1 cellular context compared by ENCODE assay signal in the genomic region with DNA sequence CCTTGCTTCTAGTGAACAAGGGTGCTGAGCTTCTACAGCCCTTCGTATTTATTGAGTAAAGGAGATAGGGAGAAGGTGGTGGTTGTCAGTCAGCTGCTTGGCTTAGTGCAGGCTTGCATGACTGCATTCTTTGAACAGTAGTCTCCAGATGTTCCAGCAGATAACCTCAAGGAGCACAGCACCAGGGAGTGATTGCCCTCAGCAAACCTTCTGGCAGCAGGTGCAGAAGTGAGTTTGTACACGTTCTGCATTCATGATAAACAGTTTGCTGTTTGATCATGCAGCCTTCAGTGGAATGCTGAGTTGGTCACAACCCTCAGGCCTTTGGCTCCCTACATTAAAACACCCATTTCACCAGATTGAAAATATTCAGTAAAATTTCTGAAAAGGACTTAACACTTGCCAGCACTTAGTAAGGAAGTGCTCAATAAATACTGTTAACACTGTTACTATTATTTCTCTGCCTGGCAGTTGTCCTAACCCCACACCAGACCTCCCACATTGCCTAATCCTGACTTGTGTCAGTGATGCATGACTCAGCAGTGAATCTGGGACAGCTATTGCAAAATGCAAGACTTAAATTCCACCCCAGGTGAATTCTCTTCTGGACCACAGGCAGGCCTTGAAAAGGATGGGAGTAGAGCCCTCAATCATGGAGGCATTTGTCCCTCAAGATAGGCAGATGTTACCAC.
TF ChIP-seq lines count a peak whose summit lies in the region.

No MANE protein-coding gene starts in this region.

TF ChIP-seq in HepG2, 621 proteins besides CTCF, POLR2A, EP300 and RAD21 (continued from another document and continues in another):
- TF ChIP-seq ZNF256 (CRISPR knock-in tag; conservative IDR thresholded peaks at IDR 0.05) (no peak), THAP11 (CRISPR knock-in tag; IDR thresholded peaks at IDR 0.05) (peak; percentile 78), NCOA5 (CRISPR knock-in tag; IDR thresholded peaks at IDR 0.05) (no peak), MEIS2 (CRISPR knock-in tag; IDR thresholded peaks at IDR 0.05) (peak; percentile 77; the same call in 1 of the 2 replicates), ZNF607 (CRISPR knock-in tag; IDR thresholded peaks at IDR 0.05; ENCODE audit: borderline replicate concordance) (no peak), TRIM24 (CRISPR knock-in tag; IDR thresholded peaks at IDR 0.05) (peak; percentile 97), NCOA1 (CRISPR knock-in tag; IDR thresholded peaks at IDR 0.05) (peak; percentile 60; the same call in 1 of the 2 replicates), ZNF570 (CRISPR knock-in tag; IDR thresholded peaks at IDR 0.05; ENCODE audit: borderline replicate concordance) (no peak), ARHGAP35 (CRISPR knock-in tag; IDR thresholded peaks at IDR 0.05; ENCODE audit: borderline replicate concordance) (no peak), MATR3 (CRISPR knock-in tag; IDR thresholded peaks at IDR 0.05) (no peak), ZNF44 (CRISPR knock-in tag; IDR thresholded peaks at IDR 0.05) (no peak), BCL6 (CRISPR knock-in tag; IDR thresholded peaks at IDR 0.05) (peak; percentile 33; the same call in 1 of the 2 replicates), SMAD1 (CRISPR knock-in tag; IDR thresholded peaks at IDR 0.05; ENCODE audit: borderline replicate concordance, low read depth) (no peak), STAT5B (CRISPR knock-in tag; IDR thresholded peaks at IDR 0.05) (no peak), JUNB (CRISPR knock-in tag; IDR thresholded peaks at IDR 0.05; ENCODE audit: borderline replicate concordance) (no peak), TSC22D2 (CRISPR knock-in tag; IDR thresholded peaks at IDR 0.05; ENCODE audit: borderline replicate concordance) (no peak), LCORL (IDR thresholded peaks at IDR 0.05) (peak; percentile 52; the same call in 1 of the 2 replicates), LCORL (CRISPR knock-in tag; IDR thresholded peaks at IDR 0.05) (peak; percentile 98), ZNF205 (CRISPR knock-in tag; IDR thresholded peaks at IDR 0.05) (no peak), ZNF33B (CRISPR knock-in tag; IDR thresholded peaks at IDR 0.05) (no peak), CEBPG (CRISPR knock-in tag; IDR thresholded peaks at IDR 0.05) (peak; percentile 98), EED (CRISPR knock-in tag; IDR thresholded peaks at IDR 0.05) (no peak), MIER3 (CRISPR knock-in tag; IDR thresholded peaks at IDR 0.05; ENCODE audit: borderline replicate concordance) (peak; percentile 88; the same call in 1 of the 2 replicates), NFKBIZ (CRISPR knock-in tag; IDR thresholded peaks at IDR 0.05) (peak; percentile 53; the same call in 1 of the 2 replicates), ZNF10 (CRISPR knock-in tag; IDR thresholded peaks at IDR 0.05; ENCODE audit: borderline replicate concordance, low read depth) (no peak), KDM6A (CRISPR knock-in tag; IDR thresholded peaks at IDR 0.05; ENCODE audit: low read depth) (no peak), TCF7L2 (IDR thresholded peaks at IDR 0.05; ENCODE audit: low read depth, low read length) (no peak), ZNF30 (CRISPR knock-in tag; IDR thresholded peaks at IDR 0.05) (no peak), ATF7 (IDR thresholded peaks at IDR 0.05) (0 out of 2 replicates have a peak, but pooled peaks have one; percentile 24), ATF7 (CRISPR knock-in tag; IDR thresholded peaks at IDR 0.05) (no peak), NFE2L2 (IDR thresholded peaks at IDR 0.05; ENCODE audit: low read length) (peak; percentile 99), CEBPB (IDR thresholded peaks at IDR 0.05; ENCODE audit: borderline replicate concordance, low read depth, low read length) (peak; percentile 98), SOX6 (IDR thresholded peaks at IDR 0.05) (0 out of 2 replicates have a peak, but pooled peaks have one; percentile 49), SOX6 (CRISPR knock-in tag; IDR thresholded peaks at IDR 0.05) (no peak), SP2 (CRISPR knock-in tag; IDR thresholded peaks at IDR 0.05) (no peak), RBM39 (IDR thresholded peaks at IDR 0.05; ENCODE audit: low read depth, low read length, poor library complexity, severe bottlenecking) (no peak)
- TF ChIP-seq, protein P1, sequence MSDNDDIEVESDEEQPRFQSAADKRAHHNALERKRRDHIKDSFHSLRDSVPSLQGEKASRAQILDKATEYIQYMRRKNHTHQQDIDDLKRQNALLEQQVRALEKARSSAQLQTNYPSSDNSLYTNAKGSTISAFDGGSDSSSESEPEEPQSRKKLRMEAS (IDR thresholded peaks at IDR 0.05): peak; percentile 46
- TF ChIP-seq, protein P2, sequence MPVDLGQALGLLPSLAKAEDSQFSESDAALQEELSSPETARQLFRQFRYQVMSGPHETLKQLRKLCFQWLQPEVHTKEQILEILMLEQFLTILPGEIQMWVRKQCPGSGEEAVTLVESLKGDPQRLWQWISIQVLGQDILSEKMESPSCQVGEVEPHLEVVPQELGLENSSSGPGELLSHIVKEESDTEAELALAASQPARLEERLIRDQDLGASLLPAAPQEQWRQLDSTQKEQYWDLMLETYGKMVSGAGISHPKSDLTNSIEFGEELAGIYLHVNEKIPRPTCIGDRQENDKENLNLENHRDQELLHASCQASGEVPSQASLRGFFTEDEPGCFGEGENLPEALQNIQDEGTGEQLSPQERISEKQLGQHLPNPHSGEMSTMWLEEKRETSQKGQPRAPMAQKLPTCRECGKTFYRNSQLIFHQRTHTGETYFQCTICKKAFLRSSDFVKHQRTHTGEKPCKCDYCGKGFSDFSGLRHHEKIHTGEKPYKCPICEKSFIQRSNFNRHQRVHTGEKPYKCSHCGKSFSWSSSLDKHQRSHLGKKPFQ (CRISPR knock-in tag; IDR thresholded peaks at IDR 0.05; ENCODE audit: insufficient replicate concordance): no peak
- TF ChIP-seq, protein P3, sequence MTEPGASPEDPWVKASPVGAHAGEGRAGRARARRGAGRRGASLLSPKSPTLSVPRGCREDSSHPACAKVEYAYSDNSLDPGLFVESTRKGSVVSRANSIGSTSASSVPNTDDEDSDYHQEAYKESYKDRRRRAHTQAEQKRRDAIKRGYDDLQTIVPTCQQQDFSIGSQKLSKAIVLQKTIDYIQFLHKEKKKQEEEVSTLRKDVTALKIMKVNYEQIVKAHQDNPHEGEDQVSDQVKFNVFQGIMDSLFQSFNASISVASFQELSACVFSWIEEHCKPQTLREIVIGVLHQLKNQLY (CRISPR knock-in tag; IDR thresholded peaks at IDR 0.05): peak; percentile 63; the same call in 1 of the 2 replicates
- TF ChIP-seq, protein P4, sequence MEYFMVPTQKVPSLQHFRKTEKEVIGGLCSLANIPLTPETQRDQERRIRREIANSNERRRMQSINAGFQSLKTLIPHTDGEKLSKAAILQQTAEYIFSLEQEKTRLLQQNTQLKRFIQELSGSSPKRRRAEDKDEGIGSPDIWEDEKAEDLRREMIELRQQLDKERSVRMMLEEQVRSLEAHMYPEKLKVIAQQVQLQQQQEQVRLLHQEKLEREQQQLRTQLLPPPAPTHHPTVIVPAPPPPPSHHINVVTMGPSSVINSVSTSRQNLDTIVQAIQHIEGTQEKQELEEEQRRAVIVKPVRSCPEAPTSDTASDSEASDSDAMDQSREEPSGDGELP (IDR thresholded peaks at IDR 0.05; ENCODE audit: borderline replicate concordance, low read depth): peak; percentile 11; the same call in 1 of the 2 replicates
- TF ChIP-seq, protein P5, sequence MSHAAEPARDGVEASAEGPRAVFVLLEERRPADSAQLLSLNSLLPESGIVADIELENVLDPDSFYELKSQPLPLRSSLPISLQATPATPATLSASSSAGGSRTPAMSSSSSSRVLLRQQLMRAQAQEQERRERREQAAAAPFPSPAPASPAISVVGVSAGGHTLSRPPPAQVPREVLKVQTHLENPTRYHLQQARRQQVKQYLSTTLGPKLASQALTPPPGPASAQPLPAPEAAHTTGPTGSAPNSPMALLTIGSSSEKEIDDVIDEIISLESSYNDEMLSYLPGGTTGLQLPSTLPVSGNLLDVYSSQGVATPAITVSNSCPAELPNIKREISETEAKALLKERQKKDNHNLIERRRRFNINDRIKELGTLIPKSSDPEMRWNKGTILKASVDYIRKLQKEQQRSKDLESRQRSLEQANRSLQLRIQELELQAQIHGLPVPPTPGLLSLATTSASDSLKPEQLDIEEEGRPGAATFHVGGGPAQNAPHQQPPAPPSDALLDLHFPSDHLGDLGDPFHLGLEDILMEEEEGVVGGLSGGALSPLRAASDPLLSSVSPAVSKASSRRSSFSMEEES (CRISPR knock-in tag; IDR thresholded peaks at IDR 0.05): 0 out of 2 replicates have a peak, but pooled peaks have one; percentile 36
- TF ChIP-seq, protein P6, sequence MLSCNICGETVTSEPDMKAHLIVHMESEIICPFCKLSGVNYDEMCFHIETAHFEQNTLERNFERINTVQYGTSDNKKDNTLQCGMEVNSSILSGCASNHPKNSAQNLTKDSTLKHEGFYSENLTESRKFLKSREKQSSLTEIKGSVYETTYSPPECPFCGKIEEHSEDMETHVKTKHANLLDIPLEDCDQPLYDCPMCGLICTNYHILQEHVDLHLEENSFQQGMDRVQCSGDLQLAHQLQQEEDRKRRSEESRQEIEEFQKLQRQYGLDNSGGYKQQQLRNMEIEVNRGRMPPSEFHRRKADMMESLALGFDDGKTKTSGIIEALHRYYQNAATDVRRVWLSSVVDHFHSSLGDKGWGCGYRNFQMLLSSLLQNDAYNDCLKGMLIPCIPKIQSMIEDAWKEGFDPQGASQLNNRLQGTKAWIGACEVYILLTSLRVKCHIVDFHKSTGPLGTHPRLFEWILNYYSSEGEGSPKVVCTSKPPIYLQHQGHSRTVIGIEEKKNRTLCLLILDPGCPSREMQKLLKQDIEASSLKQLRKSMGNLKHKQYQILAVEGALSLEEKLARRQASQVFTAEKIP (CRISPR knock-in tag; IDR thresholded peaks at IDR 0.05; ENCODE audit: borderline replicate concordance): no peak
- TF ChIP-seq, protein P7, sequence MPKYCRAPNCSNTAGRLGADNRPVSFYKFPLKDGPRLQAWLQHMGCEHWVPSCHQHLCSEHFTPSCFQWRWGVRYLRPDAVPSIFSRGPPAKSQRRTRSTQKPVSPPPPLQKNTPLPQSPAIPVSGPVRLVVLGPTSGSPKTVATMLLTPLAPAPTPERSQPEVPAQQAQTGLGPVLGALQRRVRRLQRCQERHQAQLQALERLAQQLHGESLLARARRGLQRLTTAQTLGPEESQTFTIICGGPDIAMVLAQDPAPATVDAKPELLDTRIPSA (CRISPR knock-in tag; IDR thresholded peaks at IDR 0.05; ENCODE audit: borderline replicate concordance): no peak
- TF ChIP-seq, protein P8, sequence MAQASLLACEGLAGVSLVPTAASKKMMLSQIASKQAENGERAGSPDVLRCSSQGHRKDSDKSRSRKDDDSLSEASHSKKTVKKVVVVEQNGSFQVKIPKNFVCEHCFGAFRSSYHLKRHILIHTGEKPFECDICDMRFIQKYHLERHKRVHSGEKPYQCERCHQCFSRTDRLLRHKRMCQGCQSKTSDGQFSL (CRISPR knock-in tag; IDR thresholded peaks at IDR 0.05): no peak
- TF ChIP-seq, protein P9, sequence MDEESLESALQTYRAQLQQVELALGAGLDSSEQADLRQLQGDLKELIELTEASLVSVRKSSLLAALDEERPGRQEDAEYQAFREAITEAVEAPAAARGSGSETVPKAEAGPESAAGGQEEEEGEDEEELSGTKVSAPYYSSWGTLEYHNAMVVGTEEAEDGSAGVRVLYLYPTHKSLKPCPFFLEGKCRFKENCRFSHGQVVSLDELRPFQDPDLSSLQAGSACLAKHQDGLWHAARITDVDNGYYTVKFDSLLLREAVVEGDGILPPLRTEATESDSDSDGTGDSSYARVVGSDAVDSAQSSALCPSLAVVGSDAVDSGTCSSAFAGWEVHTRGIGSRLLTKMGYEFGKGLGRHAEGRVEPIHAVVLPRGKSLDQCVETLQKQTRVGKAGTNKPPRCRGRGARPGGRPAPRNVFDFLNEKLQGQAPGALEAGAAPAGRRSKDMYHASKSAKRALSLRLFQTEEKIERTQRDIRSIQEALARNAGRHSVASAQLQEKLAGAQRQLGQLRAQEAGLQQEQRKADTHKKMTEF (CRISPR knock-in tag; IDR thresholded peaks at IDR 0.05): peak; percentile 59
- TF ChIP-seq, protein P10, sequence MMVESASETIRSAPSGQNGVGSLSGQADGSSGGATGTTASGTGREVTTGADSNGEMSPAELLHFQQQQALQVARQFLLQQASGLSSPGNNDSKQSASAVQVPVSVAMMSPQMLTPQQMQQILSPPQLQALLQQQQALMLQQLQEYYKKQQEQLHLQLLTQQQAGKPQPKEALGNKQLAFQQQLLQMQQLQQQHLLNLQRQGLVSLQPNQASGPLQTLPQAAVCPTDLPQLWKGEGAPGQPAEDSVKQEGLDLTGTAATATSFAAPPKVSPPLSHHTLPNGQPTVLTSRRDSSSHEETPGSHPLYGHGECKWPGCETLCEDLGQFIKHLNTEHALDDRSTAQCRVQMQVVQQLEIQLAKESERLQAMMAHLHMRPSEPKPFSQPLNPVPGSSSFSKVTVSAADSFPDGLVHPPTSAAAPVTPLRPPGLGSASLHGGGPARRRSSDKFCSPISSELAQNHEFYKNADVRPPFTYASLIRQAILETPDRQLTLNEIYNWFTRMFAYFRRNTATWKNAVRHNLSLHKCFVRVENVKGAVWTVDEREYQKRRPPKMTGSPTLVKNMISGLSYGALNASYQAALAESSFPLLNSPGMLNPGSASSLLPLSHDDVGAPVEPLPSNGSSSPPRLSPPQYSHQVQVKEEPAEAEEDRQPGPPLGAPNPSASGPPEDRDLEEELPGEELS (CRISPR knock-in tag; IDR thresholded peaks at IDR 0.05): no peak
- TF ChIP-seq, protein P11, sequence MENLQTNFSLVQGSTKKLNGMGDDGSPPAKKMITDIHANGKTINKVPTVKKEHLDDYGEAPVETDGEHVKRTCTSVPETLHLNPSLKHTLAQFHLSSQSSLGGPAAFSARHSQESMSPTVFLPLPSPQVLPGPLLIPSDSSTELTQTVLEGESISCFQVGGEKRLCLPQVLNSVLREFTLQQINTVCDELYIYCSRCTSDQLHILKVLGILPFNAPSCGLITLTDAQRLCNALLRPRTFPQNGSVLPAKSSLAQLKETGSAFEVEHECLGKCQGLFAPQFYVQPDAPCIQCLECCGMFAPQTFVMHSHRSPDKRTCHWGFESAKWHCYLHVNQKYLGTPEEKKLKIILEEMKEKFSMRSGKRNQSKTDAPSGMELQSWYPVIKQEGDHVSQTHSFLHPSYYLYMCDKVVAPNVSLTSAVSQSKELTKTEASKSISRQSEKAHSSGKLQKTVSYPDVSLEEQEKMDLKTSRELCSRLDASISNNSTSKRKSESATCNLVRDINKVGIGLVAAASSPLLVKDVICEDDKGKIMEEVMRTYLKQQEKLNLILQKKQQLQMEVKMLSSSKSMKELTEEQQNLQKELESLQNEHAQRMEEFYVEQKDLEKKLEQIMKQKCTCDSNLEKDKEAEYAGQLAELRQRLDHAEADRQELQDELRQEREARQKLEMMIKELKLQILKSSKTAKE (CRISPR knock-in tag; IDR thresholded peaks at IDR 0.05; ENCODE audit: borderline replicate concordance): 0 out of 2 replicates have a peak, but pooled peaks have one; percentile 5
- TF ChIP-seq, protein P12, sequence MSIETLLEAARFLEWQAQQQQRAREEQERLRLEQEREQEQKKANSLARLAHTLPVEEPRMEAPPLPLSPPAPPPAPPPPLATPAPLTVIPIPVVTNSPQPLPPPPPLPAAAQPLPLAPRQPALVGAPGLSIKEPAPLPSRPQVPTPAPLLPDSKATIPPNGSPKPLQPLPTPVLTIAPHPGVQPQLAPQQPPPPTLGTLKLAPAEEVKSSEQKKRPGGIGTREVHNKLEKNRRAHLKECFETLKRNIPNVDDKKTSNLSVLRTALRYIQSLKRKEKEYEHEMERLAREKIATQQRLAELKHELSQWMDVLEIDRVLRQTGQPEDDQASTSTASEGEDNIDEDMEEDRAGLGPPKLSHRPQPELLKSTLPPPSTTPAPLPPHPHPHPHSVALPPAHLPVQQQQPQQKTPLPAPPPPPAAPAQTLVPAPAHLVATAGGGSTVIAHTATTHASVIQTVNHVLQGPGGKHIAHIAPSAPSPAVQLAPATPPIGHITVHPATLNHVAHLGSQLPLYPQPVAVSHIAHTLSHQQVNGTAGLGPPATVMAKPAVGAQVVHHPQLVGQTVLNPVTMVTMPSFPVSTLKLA (IDR thresholded peaks at IDR 0.05): peak; percentile 2; the same call in 1 of the 2 replicates
